15 cellular contexts compared by ENCODE assay signal in genomic region chr3:13706886-13707285, GRCh38.
"Had no signal": no experiment of that assay in that cellular context is flagged by ENCODE, and none has a peak within 500 bp of the region (broad histone marks: within the 10 kb centered on the region; RNA-seq: fewer than 3 reads in every experiment).

No MANE protein-coding gene starts in this region.

- H3K27me3 ChIP-seq: colonic mucosa, left lung had no signal

- H3K4me1 ChIP-seq: colonic mucosa, left lung, SJCRH30, tibial artery had no signal

- H3K36me3 ChIP-seq: colonic mucosa, left lung, SJCRH30, tibial artery had no signal

- ATAC-seq: activated T-cell treated with anti-CD3 and anti-CD28 coated beads, Interleukin-2, amount 50 U/mL, for 4 hours; left lung; stimulated activated effector memory CD8-positive, alpha-beta T cell treated with anti-CD3 and anti-CD28 coated beads, Interleukin-12 subunit alpha, Interleukin-12 subunit beta, amount 100 ng/mL, for 72 hours had no signal

- H3K27ac ChIP-seq: colonic mucosa, left lung, SJCRH30, tibial artery had no signal

- DNase-seq: activated CD4-positive, alpha-beta T cell treated with anti-CD3 and anti-CD28 coated beads for 1 hour; activated gamma-delta T cell treated with Interleukin-2 at 50 U/mL for 16 hours; activated T-cell treated with anti-CD3 and anti-CD28 coated beads, Interleukin-2, amount 50 U/mL, for 4 hours; colonic mucosa; effector CD4-positive, alpha-beta T cell; foreskin melanocyte; nephron progenitor cell; small intestine; SW 1271 had no signal

- H3K4me1 Mint-ChIP-seq: memory B cell; nephron progenitor cell; stimulated activated effector memory CD8-positive, alpha-beta T cell treated with anti-CD3 and anti-CD28 coated beads, Interleukin-12 subunit alpha, Interleukin-12 subunit beta, amount 100 ng/mL, for 72 hours had no signal

- H3K4me3 Mint-ChIP-seq: activated T-cell treated with anti-CD3 and anti-CD28 coated beads, Interleukin-2, amount 50 U/mL, for 4 hours; memory B cell; nephron progenitor cell; stimulated activated effector memory CD8-positive, alpha-beta T cell treated with anti-CD3 and anti-CD28 coated beads, Interleukin-12 subunit alpha, Interleukin-12 subunit beta, amount 100 ng/mL, for 72 hours; T-helper 2 cell treated with Interferon-gamma antibody and Interleukin-4, amounts not matched to agents 5 μg/mL and 100 μg/mL, for 36 hours had no signal

- H3K9me3 ChIP-seq: colonic mucosa, SJCRH30, tibial artery had no signal

- H3K27ac Mint-ChIP-seq: memory B cell; nephron progenitor cell; stimulated activated effector memory CD8-positive, alpha-beta T cell treated with anti-CD3 and anti-CD28 coated beads, Interleukin-12 subunit alpha, Interleukin-12 subunit beta, amount 100 ng/mL, for 72 hours; T-helper 2 cell treated with Interferon-gamma antibody and Interleukin-4, amounts not matched to agents 5 μg/mL and 100 μg/mL, for 36 hours had no signal

- H3K4me3 ChIP-seq: colonic mucosa, left lung, SJCRH30, tibial artery had no signal

- H3K36me3 Mint-ChIP-seq: stimulated activated effector memory CD8-positive, alpha-beta T cell treated with anti-CD3 and anti-CD28 coated beads, Interleukin-12 subunit alpha, Interleukin-12 subunit beta, amount 100 ng/mL, for 72 hours had no signal
